ENCODE assay signal across 23 cellular contexts in genomic region chr7:3568516-3568915, GRCh38.
DNase-seq lines count a peak whose midpoint lies in the region; ATAC-seq and TF ChIP-seq lines count a peak whose summit lies in the region.
"Had no signal": no experiment of that assay in that cellular context is flagged by ENCODE, and none has a peak within 500 bp of the region (broad histone marks: within the 10 kb centered on the region; RNA-seq: fewer than 3 reads in every experiment).

No MANE protein-coding gene starts in this region.

- H3K79me2 ChIP-seq in hepatocyte = no peaks in the 10 kb centered on the region

- H3K27ac ChIP-seq in Panc1 (ENCODE audit: low read length) (peak overlapping the region; percentile 32; the same call in 1 of the 2 replicates), hepatocyte (no peak overlapping the region)
- H3K27ac ChIP-seq: A549; BLaER1 treated with 17β-estradiol and CSF1 and Interleukin-3, amounts not matched to agents 10 nM and 100 nM; GM23248 had no signal

- H3K4me2 ChIP-seq in hepatocyte = no peak overlapping the region
- H3K4me2 ChIP-seq: A549; BLaER1 treated with 17β-estradiol and CSF1 and Interleukin-3, amounts not matched to agents 10 nM and 100 nM had no signal

- intact Hi-C loops in Panc1 (cut with micrococcal nuclease; ENCODE audit: unreplicated experiment) = no loop called here

- POLR2A ChIA-PET in Panc1 (lab: Charles Lee) = no interaction called here

- H3K9me3 ChIP-seq in Panc1 (ENCODE audit: control insufficient read depth, insufficient read depth, low read depth, low read length) = no peaks in the 10 kb centered on the region
- no peaks in the 10 kb centered on the region for H3K9me3 ChIP-seq in hepatocyte (ENCODE audit: low read depth)
- H3K9me3 ChIP-seq: A549, BE2C had no signal

- in situ Hi-C loops in Panc1 (cut with HindIII; ENCODE audit: low pct_unique_long_range_greater_than_20kb, low sequenced_read_pairs) = no loop called here

- CTCF ChIA-PET in Panc1 (lab: Charles Lee) = no interaction called here

- H3K4me3 ChIP-seq in Panc1 (ENCODE audit: low read depth in 2 of 2, low read length in 2 of 2) (no peak overlapping the region), hepatocyte (no peak overlapping the region)
- H3K4me3 ChIP-seq: A549; BLaER1 treated with 17β-estradiol and CSF1 and Interleukin-3, amounts not matched to agents 10 nM and 100 nM; GM12878; GM23248 had no signal

- peak; percentile 19 for DNase-seq in NCI-H748 (lab: John Stamatoyannopoulos, UW; ENCODE audit: unreplicated experiment)
- DNase-seq in NCI-H748 treated with DMSO at 0.1 percent for 48 hours (lab: John Stamatoyannopoulos, UW) = no peak
- peak; percentile 29 for DNase-seq in NCI-H146 treated with DMSO at 0.1 percent for 48 hours (lab: John Stamatoyannopoulos, UW; ENCODE audit: unreplicated experiment)
- no peak for DNase-seq in Panc1 (ENCODE audit: low read depth, low spot score)
- no peak for DNase-seq in NCI-H2029 (lab: John Stamatoyannopoulos, UW)
- DNase-seq in hepatocyte (ENCODE audit: low spot score) = no peak
- DNase-seq: 8988T; ACHN; AML-193; BE2C; CD4-positive, alpha-beta T cell; CD8-positive, alpha-beta memory T cell; DMS79; EL; GDM1; GM23248; H7; HCEC 1CT; HFFc6 had no signal

- H3K4me1 ChIP-seq in Panc1 (ENCODE audit: control insufficient read depth, insufficient read depth, low read length) (peaks cover 15% of the 10 kb centered on the region), hepatocyte (ENCODE audit: insufficient read depth) (peaks cover 10% of the 10 kb centered on the region)
- H3K4me1 ChIP-seq: A549; BE2C; BLaER1 treated with 17β-estradiol and CSF1 and Interleukin-3, amounts not matched to agents 10 nM and 100 nM had no signal

- WGBS in hepatocyte (ENCODE audit: low lambda C conversion rate, missing lambda C conversion rate) = 95% methylated on average over 1 of the region's 1 CpG

- no peaks in the 10 kb centered on the region for H4K20me1 ChIP-seq in hepatocyte (ENCODE audit: insufficient read depth, poor library complexity, severe bottlenecking)
- H4K20me1 ChIP-seq: BLaER1 treated with 17β-estradiol and CSF1 and Interleukin-3, amounts not matched to agents 10 nM and 100 nM had no signal

- H3K27me3 ChIP-seq in Panc1 (ENCODE audit: control insufficient read depth, insufficient read depth, low read length) = no peaks in the 10 kb centered on the region
- H3K27me3 ChIP-seq in hepatocyte = no peaks in the 10 kb centered on the region
- H3K27me3 ChIP-seq: BE2C; BLaER1 treated with 17β-estradiol and CSF1 and Interleukin-3, amounts not matched to agents 10 nM and 100 nM had no signal

- no peaks in the 10 kb centered on the region for H3K9me2 ChIP-seq in hepatocyte (replicated peaks; ENCODE audit: insufficient read depth)

- no peak for ATAC-seq in Panc1
- no peak for ATAC-seq in GM21367 (IDR thresholded peaks at IDR 0.05; ENCODE audit: unreplicated experiment)
- ATAC-seq: A549, GM12878 had no signal

- no TSS peak for BruUV-seq in Panc1 (replicated peaks; lab: Mats Ljungman, UMichigan)

- TF ChIP-seq CTCF in Panc1 (IDR thresholded peaks at IDR 0.05) = no peak
- TF ChIP-seq CTCF in hepatocyte (IDR thresholded peaks at IDR 0.05; ENCODE audit: poor library complexity) = no peak

- no peak overlapping the region for H2AFZ ChIP-seq in hepatocyte
- H2AFZ ChIP-seq: GM23248 had no signal

- H3K36me3 ChIP-seq in Panc1 (ENCODE audit: control insufficient read depth, insufficient read depth, low read length) (no peaks in the 10 kb centered on the region), hepatocyte (replicated peaks; ENCODE audit: insufficient read depth, low read depth) (no peaks in the 10 kb centered on the region)
- H3K36me3 ChIP-seq: BE2C; BLaER1 treated with 17β-estradiol and CSF1 and Interleukin-3, amounts not matched to agents 10 nM and 100 nM had no signal

Comparison
In these comparisons a context has a peak if more than half of its experiments do, and no peak if none do; other contexts are left out.
1. DNase-seq: peak in NCI-H748 (single experiment) and NCI-H146 treated with DMSO at 0.1 percent for 48 hours (single experiment); none in NCI-H748 treated with DMSO at 0.1 percent for 48 hours (single experiment), Panc1 (single experiment), NCI-H2029 (single experiment) and hepatocyte (single experiment).